Comparison of ENCODE assay signal across 14 cellular contexts in genomic region chr2:118589726-118590125, GRCh38.
DNase-seq lines count a peak whose midpoint lies in the region; ATAC-seq, FAIRE-seq and TF ChIP-seq lines count a peak whose summit lies in the region.
"Had no signal": no experiment of that assay in that cellular context is flagged by ENCODE, and none has a peak within 500 bp of the region (broad histone marks: within the 10 kb centered on the region; RNA-seq: fewer than 3 reads in every experiment).

No MANE protein-coding gene starts in this region.

- no peak overlapping the region for H2BK120ac ChIP-seq in H9 (ENCODE audit: low read depth, low read length, poor library complexity, severe bottlenecking)

- H3K23ac ChIP-seq in H9 (ENCODE audit: insufficient read length, low read depth, low read length) = no peak overlapping the region

- no peak overlapping the region for H3K9ac ChIP-seq in H9 (ENCODE audit: extremely low read depth, insufficient read length, low read length)
- H3K9ac ChIP-seq in endodermal cell (ENCODE audit: extremely low read depth, low read length, poor library complexity, severe bottlenecking) = no peak overlapping the region
- H3K9ac ChIP-seq in colonic mucosa (ENCODE audit: low read depth in 2 of 2, low read length in 2 of 2) = no peak overlapping the region

- TF ChIP-seq CTCF in H9 (conservative IDR thresholded peaks at IDR 0.05) (peak; percentile 35; the same call in 2 of the 3 replicates), endodermal cell (conservative IDR thresholded peaks at IDR 0.05) (peak; percentile 56), colonic mucosa (IDR thresholded peaks at IDR 0.05) (no peak)

- H4K20me1 ChIP-seq in H9 (ENCODE audit: control insufficient read depth, insufficient read depth, insufficient read length) = no peaks in the 10 kb centered on the region

- H3K27ac Mint-ChIP-seq in H9 = no peak overlapping the region
- H3K27ac Mint-ChIP-seq in endodermal cell = no peak overlapping the region
- H3K27ac Mint-ChIP-seq: CD4-positive, alpha-beta memory T cell had no signal

- no peaks in the 10 kb centered on the region for H3K23me2 ChIP-seq in H9 (ENCODE audit: insufficient read length, low read depth, low read length, poor library complexity, severe bottlenecking)

- no peaks in the 10 kb centered on the region for H3K79me2 ChIP-seq in H9 (ENCODE audit: insufficient read depth, low read length)

- no peak overlapping the region for H3K4me2 ChIP-seq in H9 (ENCODE audit: insufficient read depth, insufficient read length, low read length)

- H3K18ac ChIP-seq in H9 (ENCODE audit: insufficient read length, low read depth, low read length) = no peak overlapping the region

- WGBS in H9 (ENCODE audit: extremely low coverage, insufficient read length, low lambda C conversion rate) = no CpG with 5 or more reads among the region's 3 CpGs
- WGBS in endodermal cell (ENCODE audit: insufficient coverage in 1 of 2, insufficient read length in 1 of 2), 2 experiments = 71 to 94% methylated on average over 3 of the region's 3 CpGs

- no peaks in the 10 kb centered on the region for H3K9me3 ChIP-seq in H9 (ENCODE audit: control insufficient read depth, low read depth, low read length)
- no peaks in the 10 kb centered on the region for H3K9me3 ChIP-seq in endodermal cell (ENCODE audit: control insufficient read depth, low read length)
- no peaks in the 10 kb centered on the region for H3K9me3 ChIP-seq in colonic mucosa

- H3K79me1 ChIP-seq in H9 (ENCODE audit: insufficient read depth, low read depth, low read length, poor library complexity, severe bottlenecking) = no peaks in the 10 kb centered on the region

- no peak overlapping the region for H3K4me3 ChIP-seq in endodermal cell (ENCODE audit: low read length)
- no peak overlapping the region for H3K4me3 ChIP-seq in colonic mucosa

- H3T11ph ChIP-seq in H9 (ENCODE audit: low read length) = no peak overlapping the region

- H3K9me3 Mint-ChIP-seq in H9 = no peaks in the 10 kb centered on the region
- H3K9me3 Mint-ChIP-seq in endodermal cell = no peaks in the 10 kb centered on the region

- no peak overlapping the region for H4K5ac ChIP-seq in H9 (ENCODE audit: insufficient read length, low read depth, low read length)

- H2BK15ac ChIP-seq in H9 (ENCODE audit: low read depth, low read length) = no peak overlapping the region

- no peak overlapping the region for H4K8ac ChIP-seq in H9 (replicated peaks; ENCODE audit: insufficient read length, low read depth, low read length)

- H3K36me3 Mint-ChIP-seq in H9 (ENCODE audit: insufficient read depth in 1 of 3, low read depth in 3 of 3) = no peaks in the 10 kb centered on the region
- H3K36me3 Mint-ChIP-seq in endodermal cell (ENCODE audit: low read depth) = no peaks in the 10 kb centered on the region
- H3K36me3 Mint-ChIP-seq: CD4-positive, alpha-beta memory T cell had no signal

- H3K4me3 Mint-ChIP-seq in H9 (no peak overlapping the region), endodermal cell (no peak overlapping the region)
- H3K4me3 Mint-ChIP-seq: CD4-positive, alpha-beta memory T cell had no signal

- no peak overlapping the region for H2BK12ac ChIP-seq in H9 (ENCODE audit: insufficient read length, low read depth, low read length)

- intact Hi-C loops in colonic mucosa (cut with DNase I) = no loop called here

- H3K56ac ChIP-seq in H9 (ENCODE audit: insufficient read length, low read depth, low read length) = no peak overlapping the region

- H3K4me1 ChIP-seq in H9 (ENCODE audit: insufficient read depth, low read length) = no peaks in the 10 kb centered on the region
- no peaks in the 10 kb centered on the region for H3K4me1 ChIP-seq in endodermal cell (ENCODE audit: control insufficient read depth, insufficient read depth, low read length)
- H3K4me1 ChIP-seq in colonic mucosa = no peaks in the 10 kb centered on the region

- no peak overlapping the region for H2BK5ac ChIP-seq in H9 (ENCODE audit: insufficient read length, low read length)

- no peak for FAIRE-seq in RCC 7860 (lab: Jason Lieb, UNC)

- H3K36me3 ChIP-seq in endodermal cell (ENCODE audit: control insufficient read depth, insufficient read depth, low read length) = no peaks in the 10 kb centered on the region
- H3K36me3 ChIP-seq in colonic mucosa = no peaks in the 10 kb centered on the region

- DNase-seq in H9 = peak; percentile 34
- peak; percentile 62 for DNase-seq in endodermal cell
- DNase-seq in iPS-NIHi7 (ENCODE audit: extremely low spot score) = peak; percentile 53
- DNase-seq in DMS53 treated with DMSO at 0.1 percent for 48 hours (lab: John Stamatoyannopoulos, UW; ENCODE audit: unreplicated experiment) = no peak
- DNase-seq in RCC 7860 (ENCODE audit: low spot score) = no peak
- DNase-seq in colonic mucosa = no peak
- DNase-seq: C1 segment of cervical spinal cord; Calu3; CD4-positive, alpha-beta memory T cell; COR-L47; DMS53; DND-41; HCEC 1CT had no signal

- H3K4ac ChIP-seq in H9 (ENCODE audit: low read depth, low read length) = no peak overlapping the region

- no peak overlapping the region for H3K14ac ChIP-seq in H9 (ENCODE audit: insufficient read depth, low read length)

- H3K27me3 ChIP-seq in H9 (ENCODE audit: insufficient read depth, low read length) (no peaks in the 10 kb centered on the region), endodermal cell (ENCODE audit: control insufficient read depth, insufficient read depth, low read length, poor library complexity, severe bottlenecking) (no peaks in the 10 kb centered on the region), colonic mucosa (no peaks in the 10 kb centered on the region)

- no peak overlapping the region for H4K91ac ChIP-seq in H9 (ENCODE audit: insufficient read length, low read depth, low read length)

- H2AK5ac ChIP-seq in H9 (ENCODE audit: insufficient read length, low read length) = no peak overlapping the region

- H3K4me1 Mint-ChIP-seq in H9 = peaks cover 11 to 13% of the 10 kb centered on the region in 2 experiments
- H3K4me1 Mint-ChIP-seq in endodermal cell = peaks cover 15% of the 10 kb centered on the region
- H3K4me1 Mint-ChIP-seq: CD4-positive, alpha-beta memory T cell had no signal

- H2AFZ ChIP-seq in H9 (ENCODE audit: low read length) = no peak overlapping the region

- H3K27ac ChIP-seq in H9 (ENCODE audit: insufficient read length, low read depth, low read length) (no peak overlapping the region), endodermal cell (ENCODE audit: low read depth, low read length) (no peak overlapping the region), colonic mucosa (no peak overlapping the region)

- H2BK20ac ChIP-seq in H9 (ENCODE audit: low read depth, low read length, poor library complexity, severe bottlenecking) = no peak overlapping the region

- ATAC-seq in GM21423 (IDR thresholded peaks at IDR 0.05; ENCODE audit: unreplicated experiment) = no peak

- H3K27me3 Mint-ChIP-seq in H9 (ENCODE audit: low read depth) (no peaks in the 10 kb centered on the region), endodermal cell (ENCODE audit: insufficient read depth) (no peaks in the 10 kb centered on the region)

Comparison
In these comparisons a context has a peak if more than half of its experiments do, and no peak if none do; other contexts are left out.
1. DNase-seq: peak in H9 (single experiment), endodermal cell (single experiment) and iPS-NIHi7 (single experiment); none in DMS53 treated with DMSO at 0.1 percent for 48 hours (single experiment), RCC 7860 (single experiment) and colonic mucosa (single experiment).